In the genomic region with DNA sequence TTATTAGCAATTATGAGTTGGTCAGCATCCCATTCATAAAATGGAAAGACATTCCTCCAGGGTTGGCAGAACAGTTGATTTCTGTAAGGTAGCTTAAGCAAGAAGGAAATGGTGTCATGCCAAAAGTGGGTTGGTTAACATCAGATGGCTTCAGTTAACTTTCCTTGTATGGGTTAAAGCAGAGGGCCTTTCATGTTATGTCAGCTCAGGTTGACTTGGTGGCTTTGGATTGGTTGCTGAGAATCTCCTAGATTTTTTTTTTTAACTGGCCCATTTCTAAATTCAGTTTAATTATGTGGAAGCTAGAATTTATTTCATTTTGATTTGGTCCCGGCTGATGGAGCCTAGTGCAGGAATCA, we compare ENCODE assay signal across 15 cellular contexts.
DNase-seq lines count a peak whose midpoint lies in the region; ATAC-seq and TF ChIP-seq lines count a peak whose summit lies in the region.
"Had no signal": no experiment of that assay in that cellular context is flagged by ENCODE, and none has a peak within 500 bp of the region (broad histone marks: within the 10 kb centered on the region; RNA-seq: fewer than 3 reads in every experiment).

No MANE protein-coding gene starts in this region.

- H3K4me1 ChIP-seq in HUES6 (ENCODE audit: control insufficient read depth, insufficient read depth, low read length): peaks cover 7% of the 10 kb centered on the region; the same call in 1 of the 2 replicates
- peaks cover 31% of the 10 kb centered on the region for H3K4me1 ChIP-seq in mammary epithelial cell (ENCODE audit: insufficient read depth, low read length)
- peaks cover 5 to 33% (median 17%) of the 10 kb centered on the region in 3 donors for H3K4me1 ChIP-seq in gastroesophageal sphincter
- peaks cover 0 to 10% (median 4%) of the 10 kb centered on the region in 6 donors for H3K4me1 ChIP-seq in spleen
- H3K4me1 ChIP-seq: colonic mucosa had no signal

- no peak for ATAC-seq in gastroesophageal sphincter
- no peak for ATAC-seq in GM21381 (IDR thresholded peaks at IDR 0.05; ENCODE audit: unreplicated experiment)
- ATAC-seq: GM12878 had no signal

- H4K20me1 ChIP-seq in mammary epithelial cell (ENCODE audit: insufficient read depth, low read length): no peaks in the 10 kb centered on the region
- H4K20me1 ChIP-seq: BLaER1 treated with 17β-estradiol and CSF1 and Interleukin-3, amounts not matched to agents 10 nM and 100 nM had no signal

- CTCF ChIA-PET in mammary epithelial cell (lab: Charles Lee; ENCODE audit: low non-redundant PET): interaction anchor here (0.7 kb wide), 1 partner anchor 195 kb away, joined by 5 read pairs; no protein-coding TSS in a partner anchor

- no peak overlapping the region for H3K9ac ChIP-seq in HUES6 (ENCODE audit: low read length)
- H3K9ac ChIP-seq in mammary epithelial cell (ENCODE audit: insufficient read depth, low read length): peak overlapping the region; percentile 20
- H3K9ac ChIP-seq: BLaER1 treated with 17β-estradiol and CSF1 and Interleukin-3, amounts not matched to agents 10 nM and 100 nM had no signal

- H3K36me3 ChIP-seq in HUES6 (ENCODE audit: control insufficient read depth, insufficient read depth, low read length) (no peaks in the 10 kb centered on the region), mammary epithelial cell (ENCODE audit: insufficient read depth, low read length) (no peaks in the 10 kb centered on the region), gastroesophageal sphincter (no peaks in the 10 kb centered on the region), spleen (no peaks in the 10 kb centered on the region)
- H3K36me3 ChIP-seq: BLaER1 treated with 17β-estradiol and CSF1 and Interleukin-3, amounts not matched to agents 10 nM and 100 nM; colonic mucosa had no signal

- H3K9me3 ChIP-seq in HUES6 (ENCODE audit: control insufficient read depth, insufficient read depth, low read depth, low read length) (peaks cover 13% of the 10 kb centered on the region; the same call in 1 of the 2 replicates), mammary epithelial cell (replicated peaks; ENCODE audit: insufficient read depth, low read length) (peaks cover 6% of the 10 kb centered on the region), gastroesophageal sphincter (no peaks in the 10 kb centered on the region), spleen (peaks cover 0 to 7% (median 0%) of the 10 kb centered on the region in 8 donors)
- H3K9me3 ChIP-seq: colonic mucosa had no signal

- BruUV-seq in mammary epithelial cell (replicated peaks; lab: Mats Ljungman, UMichigan): no TSS peak

- in situ Hi-C loops in mammary epithelial cell (cut with MboI; ENCODE audit: low sequenced_read_pairs in 2 of 2): no loop called here

- H2AFZ ChIP-seq in mammary epithelial cell (ENCODE audit: low read depth, low read length): peak overlapping the region; percentile 3

- WGBS in mammary epithelial cell (ENCODE audit: low coverage, missing lambda C conversion rate): 0% methylated on average over 1 of the region's 1 CpG
- WGBS in gastroesophageal sphincter (ENCODE audit: low coverage in 1 of 2), 2 donors: 64 to 75% methylated on average over 1 of the region's 1 CpG
- 77 to 91% (median 85%) methylated on average over 1 of the region's 1 CpG for WGBS in spleen, 5 donors

- dilution Hi-C loops in mammary epithelial cell (cut with HindIII; ENCODE audit: low sequenced_read_pairs): no loop called here

- H3K4me3 ChIP-seq in HUES6 (ENCODE audit: low read depth, low read length): no peak overlapping the region
- H3K4me3 ChIP-seq in mammary epithelial cell (replicated peaks in 1 of 3; ENCODE audit: insufficient read depth in 1 of 3, low read depth in 2 of 3, low read length in 3 of 3): peak overlapping the region; percentile 20 to 43 (median 31)
- no peak overlapping the region for H3K4me3 ChIP-seq in gastroesophageal sphincter
- H3K4me3 ChIP-seq in spleen: no peak overlapping the region
- H3K4me3 ChIP-seq: BLaER1 treated with 17β-estradiol and CSF1 and Interleukin-3, amounts not matched to agents 10 nM and 100 nM; colonic mucosa; GM12878 had no signal

- TF ChIP-seq POLR2A in gastroesophageal sphincter (IDR thresholded peaks at IDR 0.05): no peak
- no peak for TF ChIP-seq POLR2A in spleen (IDR thresholded peaks at IDR 0.05)

- H3K4me2 ChIP-seq in mammary epithelial cell (ENCODE audit: insufficient read depth, low read depth, low read length): peak overlapping the region; percentile 80

- H3K27ac ChIP-seq in HUES6 (ENCODE audit: low read depth, low read length): peak overlapping the region; percentile 45; the same call in 1 of the 2 replicates
- peak overlapping the region; percentile 68 for H3K27ac ChIP-seq in mammary epithelial cell (ENCODE audit: insufficient read depth, low read depth, low read length)
- peak overlapping the region; percentile 71 to 88 (median 88) for H3K27ac ChIP-seq in gastroesophageal sphincter
- peak overlapping the region in 6 of 8 donors; percentile 33 to 71 (median 63) for H3K27ac ChIP-seq in spleen
- H3K27ac ChIP-seq: BLaER1 treated with 17β-estradiol and CSF1 and Interleukin-3, amounts not matched to agents 10 nM and 100 nM; colonic mucosa had no signal

- intact Hi-C loops in mammary epithelial cell (cut with micrococcal nuclease): no loop called here
- intact Hi-C loops in spleen (cut with DNase I; ENCODE audit: low total_unique reads): no loop called here

- TF ChIP-seq EP300 in gastroesophageal sphincter (IDR thresholded peaks at IDR 0.05): no peak

- H3K79me2 ChIP-seq in mammary epithelial cell (ENCODE audit: insufficient read depth, low read length): peaks cover 17% of the 10 kb centered on the region

- DNase-seq in mammary epithelial cell: peak; percentile 62
- no peak for DNase-seq in spleen
- DNase-seq in NCI-H1930 (lab: John Stamatoyannopoulos, UW): no peak
- no peak for DNase-seq in AG20443 (ENCODE audit: low spot score)
- no peak for DNase-seq in DMS79 (lab: John Stamatoyannopoulos, UW)
- DNase-seq: activated CD4-positive, alpha-beta T cell treated with anti-CD3 and anti-CD28 coated beads, Interleukin-2, amount 10 ng/mL, durations not matched to agents 7 days and 5 days; activated naive CD8-positive, alpha-beta T cell treated with anti-CD3 and anti-CD28 coated beads for 36 hours; activated T-cell treated with anti-CD3 and anti-CD28 coated beads, Interleukin-2, amount 50 U/mL, for 1 hour; colonic mucosa; DND-41 had no signal

- H3K27me3 ChIP-seq in HUES6 (ENCODE audit: control insufficient read depth, insufficient read depth, low read length) (no peaks in the 10 kb centered on the region), mammary epithelial cell (ENCODE audit: insufficient read depth, low read length) (no peaks in the 10 kb centered on the region), gastroesophageal sphincter (no peaks in the 10 kb centered on the region), spleen (replicated peaks in 1 of 7) (no peaks in the 10 kb centered on the region)
- H3K27me3 ChIP-seq: BLaER1 treated with 17β-estradiol and CSF1 and Interleukin-3, amounts not matched to agents 10 nM and 100 nM; colonic mucosa had no signal

- TF ChIP-seq CTCF in mammary epithelial cell (conservative IDR thresholded peaks at IDR 0.05 in 1 of 2, IDR thresholded peaks at IDR 0.05 in 1 of 2; ENCODE audit: extremely low read depth in 1 of 2, insufficient read depth in 1 of 2, low read depth in 1 of 2, low read length in 2 of 2) (no peak), gastroesophageal sphincter (IDR thresholded peaks at IDR 0.05) (no peak), spleen (IDR thresholded peaks at IDR 0.05 in 8 of 11, conservative IDR thresholded peaks at IDR 0.05 in 3 of 11) (no peak)

Comparison
In these comparisons a context has a peak if more than half of its experiments do, and no peak if none do; other contexts are left out.
1. H3K4me3 ChIP-seq: peak in mammary epithelial cell (3 of 3); none in HUES6 (single experiment), gastroesophageal sphincter (0 of 2) and spleen (0 of 8).
2. Peak in every context shown above with its lines, with median percentiles within 50 percentile points of each other: H3K27ac ChIP-seq.